ENCODE assay signal across 1 cellular context in the genomic region with DNA sequence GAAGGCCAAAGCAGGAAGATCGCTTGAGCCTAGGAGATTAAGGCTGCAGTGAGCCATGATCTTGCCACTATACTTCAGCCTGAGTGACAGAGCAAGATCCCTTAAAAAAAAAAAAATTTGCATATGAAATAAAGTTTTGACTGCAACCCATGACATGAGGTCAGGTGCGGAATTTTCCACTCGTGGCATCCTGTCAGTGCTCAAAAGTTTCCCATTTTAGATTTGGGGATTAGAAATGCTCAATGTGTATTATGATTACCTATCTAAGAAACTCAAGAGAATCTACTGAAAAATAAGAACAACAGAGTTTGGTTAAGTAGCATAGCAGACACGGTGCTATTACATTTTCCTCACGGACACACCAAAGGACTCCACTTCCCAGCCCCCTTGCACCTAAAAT.
TF ChIP-seq lines count a peak whose summit lies in the region.

No MANE protein-coding gene starts in this region.

TF ChIP-seq in GM12878, 131 proteins besides CTCF, POLR2A, EP300 and RAD21 (continued from another document):
- peak; percentile 45; the same call in 1 of the 2 replicates for TF ChIP-seq ATF7 (IDR thresholded peaks at IDR 0.05; ENCODE audit: low read depth)
- no peak for TF ChIP-seq NBN (IDR thresholded peaks at IDR 0.05)
- TF ChIP-seq WRNIP1 (IDR thresholded peaks at IDR 0.05; ENCODE audit: borderline replicate concordance, low read depth, low read length), result no peak
- peak; percentile 66; the same call in 1 of the 2 replicates for TF ChIP-seq FOXM1 (IDR thresholded peaks at IDR 0.05; ENCODE audit: low read depth, low read length)
- no peak for TF ChIP-seq ZNF207 (IDR thresholded peaks at IDR 0.05; ENCODE audit: borderline replicate concordance)
- no peak for TF ChIP-seq GABPA (IDR thresholded peaks at IDR 0.05; ENCODE audit: low read depth)
